Comparison of ENCODE assay signal across 11 cellular contexts in genomic region chr4:145773581-145774234, GRCh38.
DNase-seq lines count a peak whose midpoint lies in the region; ATAC-seq, FAIRE-seq and TF ChIP-seq lines count a peak whose summit lies in the region.
"Had no signal": no experiment of that assay in that cellular context is flagged by ENCODE, and none has a peak within 500 bp of the region (broad histone marks: within the 10 kb centered on the region; RNA-seq: fewer than 3 reads in every experiment).

No MANE protein-coding gene starts in this region.

- H3K27ac ChIP-seq in pancreas = no peak overlapping the region

- no peaks in the 10 kb centered on the region for H3K27me3 ChIP-seq in pancreas

- H3K4me3 ChIP-seq in foreskin fibroblast (ENCODE audit: low read depth in 1 of 2, low read length in 2 of 2) (no peak overlapping the region), pancreas (no peak overlapping the region)

- intact Hi-C loops in pancreas (cut with DNase I) = no loop called here

- ATAC-seq in GM18867 (IDR thresholded peaks at IDR 0.05; ENCODE audit: unreplicated experiment) = peak; percentile 98
- ATAC-seq in GM21576 (IDR thresholded peaks at IDR 0.05; ENCODE audit: unreplicated experiment) = peak; percentile 86
- peak; percentile 95 for ATAC-seq in HG03378 (IDR thresholded peaks at IDR 0.05; ENCODE audit: unreplicated experiment)
- ATAC-seq in pancreas = no peak

- 91 to 94% methylated on average over 6 of the region's 6 CpGs for WGBS in pancreas, 2 donors

- DNase-seq in medulla oblongata (ENCODE audit: extremely low spot score) = peak; percentile 27
- DNase-seq in foreskin fibroblast = no peak
- DNase-seq in DMS 273 treated with DMSO at 0.1 percent for 48 hours (lab: John Stamatoyannopoulos, UW) = no peak
- DNase-seq in pancreas = no peak
- no peak for DNase-seq in NK-92 (lab: John Stamatoyannopoulos, UW; ENCODE audit: unreplicated experiment)
- DNase-seq: activated naive CD4-positive, alpha-beta T cell; RPMI8226 had no signal

- TF ChIP-seq CTCF in foreskin fibroblast (IDR thresholded peaks at IDR 0.05; ENCODE audit: low read depth, low read length) (no peak), pancreas (IDR thresholded peaks at IDR 0.05) (no peak)

- FAIRE-seq in pancreas (lab: Jason Lieb, UNC) = no peak
- FAIRE-seq: D721Med had no signal

- peaks cover 0 to 7% (median 0%) of the 10 kb centered on the region in 3 donors for H3K36me3 ChIP-seq in pancreas

- no peaks in the 10 kb centered on the region for H3K4me1 ChIP-seq in pancreas

- H3K9me3 ChIP-seq in pancreas = no peaks in the 10 kb centered on the region

Comparison
In these comparisons a context has a peak if more than half of its experiments do, and no peak if none do; other contexts are left out.
1. ATAC-seq: peak in GM18867 (single experiment), GM21576 (single experiment) and HG03378 (single experiment); none in pancreas (0 of 4).